Comparison of ENCODE assay signal across 26 cellular contexts in genomic region chr22:41040483-41040882, GRCh38.
"Had no signal": no experiment of that assay in that cellular context is flagged by ENCODE, and none has a peak within 500 bp of the region (broad histone marks: within the 10 kb centered on the region; RNA-seq: fewer than 3 reads in every experiment).

No MANE protein-coding gene starts in this region.

- H3K4me3 ChIP-seq: colonic mucosa, esophagus squamous epithelium, gastrocnemius medialis, heart right ventricle, left lung, lower lobe of right lung, mucosa of descending colon had no signal

- H3K27me3 ChIP-seq: colonic mucosa, esophagus squamous epithelium, left lung had no signal

- H3K27ac ChIP-seq: colonic mucosa, epithelial cell of prostate, esophagus squamous epithelium, gastrocnemius medialis, heart right ventricle, left lung, lower lobe of right lung had no signal

- H3K36me3 ChIP-seq: colonic mucosa, esophagus squamous epithelium, gastrocnemius medialis, heart right ventricle, left lung, lower lobe of right lung had no signal

- FAIRE-seq: endometrium, islet of Langerhans, keratinocyte had no signal

- ATAC-seq: effector memory CD8-positive, alpha-beta T cell; esophagus mucosa; gastrocnemius medialis; heart right ventricle; left cardiac atrium; left lung; left ventricle myocardium superior; lower lobe of right lung; mucosa of descending colon had no signal

- H3K4me1 ChIP-seq: colonic mucosa, esophagus squamous epithelium, gastrocnemius medialis, lower lobe of right lung had no signal

- H3K9me3 ChIP-seq: colonic mucosa, esophagus squamous epithelium, gastrocnemius medialis, heart right ventricle, left lung, lower lobe of right lung, mucosa of descending colon had no signal

- DNase-seq: colonic mucosa; cortex of kidney; effector CD8-positive, alpha-beta T cell; effector memory CD8-positive, alpha-beta T cell; endodermal cell; erythroblast; esophagus squamous epithelium; foreskin fibroblast; foreskin melanocyte; gastrocnemius medialis; glutamatergic neuron; head of caudate nucleus; heart right ventricle; hippocampal formation; left cardiac atrium; left lung; left ventricle myocardium superior; lower lobe of right lung; mesenchymal stem cell; mucosa of descending colon; naive B cell had no signal
